Comparison of ENCODE assay signal across 3 cellular contexts in genomic region chrX:150365953-150366911, GRCh38.
TF ChIP-seq lines count a peak whose summit lies in the region.

No MANE protein-coding gene starts in this region.

TF ChIP-seq in SK-N-SH, 30 proteins besides CTCF, POLR2A, EP300 and RAD21 (continued from another document):
- TF ChIP-seq RFX5 (IDR thresholded peaks at IDR 0.05; ENCODE audit: low read length), result no peak
- TF ChIP-seq, protein P1, sequence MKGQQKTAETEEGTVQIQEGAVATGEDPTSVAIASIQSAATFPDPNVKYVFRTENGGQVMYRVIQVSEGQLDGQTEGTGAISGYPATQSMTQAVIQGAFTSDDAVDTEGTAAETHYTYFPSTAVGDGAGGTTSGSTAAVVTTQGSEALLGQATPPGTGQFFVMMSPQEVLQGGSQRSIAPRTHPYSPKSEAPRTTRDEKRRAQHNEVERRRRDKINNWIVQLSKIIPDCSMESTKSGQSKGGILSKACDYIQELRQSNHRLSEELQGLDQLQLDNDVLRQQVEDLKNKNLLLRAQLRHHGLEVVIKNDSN (IDR thresholded peaks at IDR 0.05; ENCODE audit: borderline replicate concordance, low read depth), result no peak
- no peak for TF ChIP-seq MEF2A (IDR thresholded peaks at IDR 0.05; ENCODE audit: borderline replicate concordance, low read depth)
- no peak for TF ChIP-seq EZH2phosphoT487 (IDR thresholded peaks at IDR 0.05; ENCODE audit: borderline replicate concordance, low read depth)
- no peak for TF ChIP-seq ELF1 (IDR thresholded peaks at IDR 0.05)
- no peak for TF ChIP-seq GATA2 (CRISPR knock-in tag; IDR thresholded peaks at IDR 0.05)
- no peak for TF ChIP-seq REST (IDR thresholded peaks at IDR 0.05; ENCODE audit: low read depth, low read length)
- no peak for TF ChIP-seq IRF3 (IDR thresholded peaks at IDR 0.05; ENCODE audit: low read depth, low read length)
- TF ChIP-seq CHD2 (IDR thresholded peaks at IDR 0.05; ENCODE audit: low read length, partially characterized antibody), result no peak
- TF ChIP-seq, protein P2, sequence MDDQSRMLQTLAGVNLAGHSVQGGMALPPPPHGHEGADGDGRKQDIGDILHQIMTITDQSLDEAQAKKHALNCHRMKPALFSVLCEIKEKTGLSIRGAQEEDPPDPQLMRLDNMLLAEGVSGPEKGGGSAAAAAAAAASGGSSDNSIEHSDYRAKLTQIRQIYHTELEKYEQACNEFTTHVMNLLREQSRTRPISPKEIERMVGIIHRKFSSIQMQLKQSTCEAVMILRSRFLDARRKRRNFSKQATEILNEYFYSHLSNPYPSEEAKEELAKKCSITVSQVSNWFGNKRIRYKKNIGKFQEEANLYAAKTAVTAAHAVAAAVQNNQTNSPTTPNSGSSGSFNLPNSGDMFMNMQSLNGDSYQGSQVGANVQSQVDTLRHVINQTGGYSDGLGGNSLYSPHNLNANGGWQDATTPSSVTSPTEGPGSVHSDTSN (IDR thresholded peaks at IDR 0.05), result no peak

TF ChIP-seq in SK-N-SH treated with all-trans-retinoic acid at 6 μM for 48 hours, 23 proteins besides CTCF, POLR2A, EP300 and RAD21 (continued from another document):
- no peak for TF ChIP-seq ZFP30 (CRISPR knock-in tag; IDR thresholded peaks at IDR 0.05)
- TF ChIP-seq, protein P3, sequence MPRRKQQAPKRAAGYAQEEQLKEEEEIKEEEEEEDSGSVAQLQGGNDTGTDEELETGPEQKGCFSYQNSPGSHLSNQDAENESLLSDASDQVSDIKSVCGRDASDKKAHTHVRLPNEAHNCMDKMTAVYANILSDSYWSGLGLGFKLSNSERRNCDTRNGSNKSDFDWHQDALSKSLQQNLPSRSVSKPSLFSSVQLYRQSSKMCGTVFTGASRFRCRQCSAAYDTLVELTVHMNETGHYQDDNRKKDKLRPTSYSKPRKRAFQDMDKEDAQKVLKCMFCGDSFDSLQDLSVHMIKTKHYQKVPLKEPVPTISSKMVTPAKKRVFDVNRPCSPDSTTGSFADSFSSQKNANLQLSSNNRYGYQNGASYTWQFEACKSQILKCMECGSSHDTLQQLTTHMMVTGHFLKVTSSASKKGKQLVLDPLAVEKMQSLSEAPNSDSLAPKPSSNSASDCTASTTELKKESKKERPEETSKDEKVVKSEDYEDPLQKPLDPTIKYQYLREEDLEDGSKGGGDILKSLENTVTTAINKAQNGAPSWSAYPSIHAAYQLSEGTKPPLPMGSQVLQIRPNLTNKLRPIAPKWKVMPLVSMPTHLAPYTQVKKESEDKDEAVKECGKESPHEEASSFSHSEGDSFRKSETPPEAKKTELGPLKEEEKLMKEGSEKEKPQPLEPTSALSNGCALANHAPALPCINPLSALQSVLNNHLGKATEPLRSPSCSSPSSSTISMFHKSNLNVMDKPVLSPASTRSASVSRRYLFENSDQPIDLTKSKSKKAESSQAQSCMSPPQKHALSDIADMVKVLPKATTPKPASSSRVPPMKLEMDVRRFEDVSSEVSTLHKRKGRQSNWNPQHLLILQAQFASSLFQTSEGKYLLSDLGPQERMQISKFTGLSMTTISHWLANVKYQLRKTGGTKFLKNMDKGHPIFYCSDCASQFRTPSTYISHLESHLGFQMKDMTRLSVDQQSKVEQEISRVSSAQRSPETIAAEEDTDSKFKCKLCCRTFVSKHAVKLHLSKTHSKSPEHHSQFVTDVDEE (CRISPR knock-in tag; IDR thresholded peaks at IDR 0.05), result no peak
- TF ChIP-seq POU6F1 (CRISPR knock-in tag; IDR thresholded peaks at IDR 0.05; ENCODE audit: borderline replicate concordance, low read depth), result no peak
- TF ChIP-seq TCF4 (CRISPR knock-in tag; IDR thresholded peaks at IDR 0.05; ENCODE audit: borderline replicate concordance), result no peak
- TF ChIP-seq ARNTL (CRISPR knock-in tag; IDR thresholded peaks at IDR 0.05; ENCODE audit: borderline replicate concordance, low read depth), result no peak
- TF ChIP-seq PPARA (CRISPR knock-in tag; IDR thresholded peaks at IDR 0.05; ENCODE audit: borderline replicate concordance), result no peak
- TF ChIP-seq, protein P4, sequence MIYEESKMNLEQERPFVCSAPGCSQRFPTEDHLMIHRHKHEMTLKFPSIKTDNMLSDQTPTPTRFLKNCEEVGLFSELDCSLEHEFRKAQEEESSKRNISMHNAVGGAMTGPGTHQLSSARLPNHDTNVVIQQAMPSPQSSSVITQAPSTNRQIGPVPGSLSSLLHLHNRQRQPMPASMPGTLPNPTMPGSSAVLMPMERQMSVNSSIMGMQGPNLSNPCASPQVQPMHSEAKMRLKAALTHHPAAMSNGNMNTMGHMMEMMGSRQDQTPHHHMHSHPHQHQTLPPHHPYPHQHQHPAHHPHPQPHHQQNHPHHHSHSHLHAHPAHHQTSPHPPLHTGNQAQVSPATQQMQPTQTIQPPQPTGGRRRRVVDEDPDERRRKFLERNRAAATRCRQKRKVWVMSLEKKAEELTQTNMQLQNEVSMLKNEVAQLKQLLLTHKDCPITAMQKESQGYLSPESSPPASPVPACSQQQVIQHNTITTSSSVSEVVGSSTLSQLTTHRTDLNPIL (CRISPR knock-in tag; IDR thresholded peaks at IDR 0.05; ENCODE audit: low read depth), result no peak
- no peak for TF ChIP-seq OSR1 (CRISPR knock-in tag; IDR thresholded peaks at IDR 0.05)
- TF ChIP-seq ZFP3 (CRISPR knock-in tag; IDR thresholded peaks at IDR 0.05), result no peak

TF ChIP-seq in endothelial cell of umbilical vein, 7 proteins besides CTCF, POLR2A, EP300 and RAD21 (continued from another document):
- TF ChIP-seq POLR2AphosphoS5 (IDR thresholded peaks at IDR 0.05; ENCODE audit: insufficient read depth, low read depth, low read length) (no peak), EZH2 (IDR thresholded peaks at IDR 0.05; ENCODE audit: borderline replicate concordance, low read depth, low read length, severe bottlenecking) (no peak), MAX (IDR thresholded peaks at IDR 0.05; ENCODE audit: insufficient read depth, insufficient read length) (no peak), MYC (IDR thresholded peaks at IDR 0.05; ENCODE audit: low read depth, low read length) (no peak), JUN (IDR thresholded peaks at IDR 0.05; ENCODE audit: borderline replicate concordance, insufficient read depth, insufficient read length, low read depth) (no peak)
